Comparison of ENCODE assay signal across 1 cellular context in the genomic region with DNA sequence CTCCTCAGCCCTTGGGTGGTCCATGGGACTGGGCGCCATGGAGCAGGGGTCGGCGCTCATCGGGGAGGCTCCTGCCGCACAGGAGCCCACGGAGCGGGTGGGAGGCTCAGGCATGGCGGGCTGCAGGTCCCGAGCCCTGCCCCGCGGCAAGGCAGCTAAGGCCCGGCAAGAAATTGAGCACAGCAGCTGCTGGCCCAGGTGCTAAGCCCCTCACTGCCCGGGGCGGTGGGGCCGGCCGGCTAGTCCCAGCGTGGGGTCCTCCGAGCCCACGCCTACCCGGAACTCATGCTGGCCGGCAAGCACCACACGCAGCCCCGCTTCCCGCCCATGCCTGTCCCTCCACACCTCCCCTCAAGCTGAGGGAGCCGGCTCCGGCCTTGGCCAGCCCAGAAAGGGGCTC. TPM values are rescaled to one million over a fixed set of nuclear protein-coding genes. Genes with fewer than 3 reads are reported as not detected.
"Had no signal": no experiment of that assay in that cellular context is flagged by ENCODE, and none has a peak within 500 bp of the region (broad histone marks: within the 10 kb centered on the region; RNA-seq: fewer than 3 reads in every experiment).

No MANE protein-coding gene starts in this region.

RNA-seq across cellular contexts. Expression of a gene that starts 14.3 kb away (rescaled TPM):
- total RNA-seq: G401 had no signal
